ENCODE assay signal across 1 cellular context in genomic region chr3:61251174-61251972, GRCh38.
TF ChIP-seq lines count a peak whose summit lies in the region.

Gene FHIT (minus strand): TSS chr3:61251452.

TF ChIP-seq in K562, 482 proteins besides CTCF, POLR2A, EP300 and RAD21 (continued from another document and continues in another):
- TF ChIP-seq, protein P1, sequence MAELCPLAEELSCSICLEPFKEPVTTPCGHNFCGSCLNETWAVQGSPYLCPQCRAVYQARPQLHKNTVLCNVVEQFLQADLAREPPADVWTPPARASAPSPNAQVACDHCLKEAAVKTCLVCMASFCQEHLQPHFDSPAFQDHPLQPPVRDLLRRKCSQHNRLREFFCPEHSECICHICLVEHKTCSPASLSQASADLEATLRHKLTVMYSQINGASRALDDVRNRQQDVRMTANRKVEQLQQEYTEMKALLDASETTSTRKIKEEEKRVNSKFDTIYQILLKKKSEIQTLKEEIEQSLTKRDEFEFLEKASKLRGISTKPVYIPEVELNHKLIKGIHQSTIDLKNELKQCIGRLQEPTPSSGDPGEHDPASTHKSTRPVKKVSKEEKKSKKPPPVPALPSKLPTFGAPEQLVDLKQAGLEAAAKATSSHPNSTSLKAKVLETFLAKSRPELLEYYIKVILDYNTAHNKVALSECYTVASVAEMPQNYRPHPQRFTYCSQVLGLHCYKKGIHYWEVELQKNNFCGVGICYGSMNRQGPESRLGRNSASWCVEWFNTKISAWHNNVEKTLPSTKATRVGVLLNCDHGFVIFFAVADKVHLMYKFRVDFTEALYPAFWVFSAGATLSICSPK (IDR thresholded peaks at IDR 0.05; ENCODE audit: borderline replicate concordance): no peak
- TF ChIP-seq NFIC (IDR thresholded peaks at IDR 0.05): no peak
- no peak for TF ChIP-seq CREB5 (CRISPR knock-in tag; IDR thresholded peaks at IDR 0.05)
- no peak for TF ChIP-seq MITF (IDR thresholded peaks at IDR 0.05)
- no peak for TF ChIP-seq PHF20 (IDR thresholded peaks at IDR 0.05; ENCODE audit: partially characterized antibody)
- no peak for TF ChIP-seq MYBL2 (IDR thresholded peaks at IDR 0.05; ENCODE audit: low read depth)
- no peak for TF ChIP-seq MYBL2 (CRISPR knock-in tag; IDR thresholded peaks at IDR 0.05; ENCODE audit: borderline replicate concordance)
- no peak for TF ChIP-seq ZNF511 (CRISPR knock-in tag; IDR thresholded peaks at IDR 0.05)
- TF ChIP-seq FOXM1 (IDR thresholded peaks at IDR 0.05; ENCODE audit: low read depth): no peak
- no peak for TF ChIP-seq FOXM1 (CRISPR knock-in tag; IDR thresholded peaks at IDR 0.05; ENCODE audit: low read depth)
- no peak for TF ChIP-seq ZNF384 (IDR thresholded peaks at IDR 0.05; ENCODE audit: low read depth, low read length)
- TF ChIP-seq NUFIP1 (IDR thresholded peaks at IDR 0.05; ENCODE audit: partially characterized antibody): no peak
- no peak for TF ChIP-seq SRSF7 (optimal IDR thresholded peaks at IDR 0.05; ENCODE audit: low read depth, low read length)
- TF ChIP-seq E2F8 (IDR thresholded peaks at IDR 0.05; ENCODE audit: low read depth, partially characterized antibody): no peak
- no peak for TF ChIP-seq EWSR1 (IDR thresholded peaks at IDR 0.05; ENCODE audit: borderline replicate concordance, low read depth, partially characterized antibody)
- no peak for TF ChIP-seq FOXP4 (CRISPR knock-in tag; IDR thresholded peaks at IDR 0.05; ENCODE audit: borderline replicate concordance)
- TF ChIP-seq ZNF764 (CRISPR knock-in tag; IDR thresholded peaks at IDR 0.05; ENCODE audit: low read depth): no peak
- TF ChIP-seq ZBTB7A (IDR thresholded peaks at IDR 0.05; ENCODE audit: borderline replicate concordance, control insufficient read depth, low read depth, low read length): no peak; the same call in 1 of the 2 replicates
- TF ChIP-seq ZNF589 (CRISPR knock-in tag; IDR thresholded peaks at IDR 0.05; ENCODE audit: low read depth): 0 out of 2 replicates have a peak, but pooled peaks have one; percentile 38
- no peak for TF ChIP-seq ZNF140 (CRISPR knock-in tag; IDR thresholded peaks at IDR 0.05)
- no peak for TF ChIP-seq ATF7 (IDR thresholded peaks at IDR 0.05)
- TF ChIP-seq, protein P2, sequence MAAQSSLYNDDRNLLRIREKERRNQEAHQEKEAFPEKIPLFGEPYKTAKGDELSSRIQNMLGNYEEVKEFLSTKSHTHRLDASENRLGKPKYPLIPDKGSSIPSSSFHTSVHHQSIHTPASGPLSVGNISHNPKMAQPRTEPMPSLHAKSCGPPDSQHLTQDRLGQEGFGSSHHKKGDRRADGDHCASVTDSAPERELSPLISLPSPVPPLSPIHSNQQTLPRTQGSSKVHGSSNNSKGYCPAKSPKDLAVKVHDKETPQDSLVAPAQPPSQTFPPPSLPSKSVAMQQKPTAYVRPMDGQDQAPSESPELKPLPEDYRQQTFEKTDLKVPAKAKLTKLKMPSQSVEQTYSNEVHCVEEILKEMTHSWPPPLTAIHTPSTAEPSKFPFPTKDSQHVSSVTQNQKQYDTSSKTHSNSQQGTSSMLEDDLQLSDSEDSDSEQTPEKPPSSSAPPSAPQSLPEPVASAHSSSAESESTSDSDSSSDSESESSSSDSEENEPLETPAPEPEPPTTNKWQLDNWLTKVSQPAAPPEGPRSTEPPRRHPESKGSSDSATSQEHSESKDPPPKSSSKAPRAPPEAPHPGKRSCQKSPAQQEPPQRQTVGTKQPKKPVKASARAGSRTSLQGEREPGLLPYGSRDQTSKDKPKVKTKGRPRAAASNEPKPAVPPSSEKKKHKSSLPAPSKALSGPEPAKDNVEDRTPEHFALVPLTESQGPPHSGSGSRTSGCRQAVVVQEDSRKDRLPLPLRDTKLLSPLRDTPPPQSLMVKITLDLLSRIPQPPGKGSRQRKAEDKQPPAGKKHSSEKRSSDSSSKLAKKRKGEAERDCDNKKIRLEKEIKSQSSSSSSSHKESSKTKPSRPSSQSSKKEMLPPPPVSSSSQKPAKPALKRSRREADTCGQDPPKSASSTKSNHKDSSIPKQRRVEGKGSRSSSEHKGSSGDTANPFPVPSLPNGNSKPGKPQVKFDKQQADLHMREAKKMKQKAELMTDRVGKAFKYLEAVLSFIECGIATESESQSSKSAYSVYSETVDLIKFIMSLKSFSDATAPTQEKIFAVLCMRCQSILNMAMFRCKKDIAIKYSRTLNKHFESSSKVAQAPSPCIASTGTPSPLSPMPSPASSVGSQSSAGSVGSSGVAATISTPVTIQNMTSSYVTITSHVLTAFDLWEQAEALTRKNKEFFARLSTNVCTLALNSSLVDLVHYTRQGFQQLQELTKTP (IDR thresholded peaks at IDR 0.05; ENCODE audit: low read depth in 1 of 2, partially characterized antibody in 2 of 2): peak in 1 of 2 experiments; percentile 86
- no peak for TF ChIP-seq ZNF253 (CRISPR knock-in tag; conservative IDR thresholded peaks at IDR 0.05)
- TF ChIP-seq TEAD4 (IDR thresholded peaks at IDR 0.05; ENCODE audit: low read length): no peak
- TF ChIP-seq TEAD4 (CRISPR knock-in tag; IDR thresholded peaks at IDR 0.05; ENCODE audit: borderline replicate concordance): no peak
- TF ChIP-seq KDM5B (IDR thresholded peaks at IDR 0.05; ENCODE audit: insufficient replicate concordance, low read depth, low read length): no peak
- no peak for TF ChIP-seq SRSF9 (IDR thresholded peaks at IDR 0.05; ENCODE audit: borderline replicate concordance, low read depth, low read length)
- peak; percentile 84 for TF ChIP-seq ASH1L (IDR thresholded peaks at IDR 0.05; ENCODE audit: borderline replicate concordance, low read depth, partially characterized antibody)
- TF ChIP-seq, protein P3, sequence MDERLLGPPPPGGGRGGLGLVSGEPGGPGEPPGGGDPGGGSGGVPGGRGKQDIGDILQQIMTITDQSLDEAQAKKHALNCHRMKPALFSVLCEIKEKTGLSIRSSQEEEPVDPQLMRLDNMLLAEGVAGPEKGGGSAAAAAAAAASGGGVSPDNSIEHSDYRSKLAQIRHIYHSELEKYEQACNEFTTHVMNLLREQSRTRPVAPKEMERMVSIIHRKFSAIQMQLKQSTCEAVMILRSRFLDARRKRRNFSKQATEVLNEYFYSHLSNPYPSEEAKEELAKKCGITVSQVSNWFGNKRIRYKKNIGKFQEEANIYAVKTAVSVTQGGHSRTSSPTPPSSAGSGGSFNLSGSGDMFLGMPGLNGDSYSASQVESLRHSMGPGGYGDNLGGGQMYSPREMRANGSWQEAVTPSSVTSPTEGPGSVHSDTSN (CRISPR knock-in tag; IDR thresholded peaks at IDR 0.05; ENCODE audit: low read depth): peak; percentile 77
- TF ChIP-seq, protein P3 (tag; conservative IDR thresholded peaks at IDR 0.05; ENCODE audit: low read depth): peak; percentile 98
- no peak for TF ChIP-seq NFIX (CRISPR knock-in tag; IDR thresholded peaks at IDR 0.05; ENCODE audit: low read depth)
- TF ChIP-seq TAF9B (IDR thresholded peaks at IDR 0.05; ENCODE audit: partially characterized antibody): no peak
- TF ChIP-seq ZNF76 (CRISPR knock-in tag; IDR thresholded peaks at IDR 0.05; ENCODE audit: borderline replicate concordance): no peak
- TF ChIP-seq ZNF696 (CRISPR knock-in tag; conservative IDR thresholded peaks at IDR 0.05): no peak
- TF ChIP-seq ZFP1 (CRISPR knock-in tag; IDR thresholded peaks at IDR 0.05): no peak
- TF ChIP-seq OTX1 (CRISPR knock-in tag; IDR thresholded peaks at IDR 0.05): no peak
